Comparison of ENCODE assay signal across 16 cellular contexts in the genomic region with DNA sequence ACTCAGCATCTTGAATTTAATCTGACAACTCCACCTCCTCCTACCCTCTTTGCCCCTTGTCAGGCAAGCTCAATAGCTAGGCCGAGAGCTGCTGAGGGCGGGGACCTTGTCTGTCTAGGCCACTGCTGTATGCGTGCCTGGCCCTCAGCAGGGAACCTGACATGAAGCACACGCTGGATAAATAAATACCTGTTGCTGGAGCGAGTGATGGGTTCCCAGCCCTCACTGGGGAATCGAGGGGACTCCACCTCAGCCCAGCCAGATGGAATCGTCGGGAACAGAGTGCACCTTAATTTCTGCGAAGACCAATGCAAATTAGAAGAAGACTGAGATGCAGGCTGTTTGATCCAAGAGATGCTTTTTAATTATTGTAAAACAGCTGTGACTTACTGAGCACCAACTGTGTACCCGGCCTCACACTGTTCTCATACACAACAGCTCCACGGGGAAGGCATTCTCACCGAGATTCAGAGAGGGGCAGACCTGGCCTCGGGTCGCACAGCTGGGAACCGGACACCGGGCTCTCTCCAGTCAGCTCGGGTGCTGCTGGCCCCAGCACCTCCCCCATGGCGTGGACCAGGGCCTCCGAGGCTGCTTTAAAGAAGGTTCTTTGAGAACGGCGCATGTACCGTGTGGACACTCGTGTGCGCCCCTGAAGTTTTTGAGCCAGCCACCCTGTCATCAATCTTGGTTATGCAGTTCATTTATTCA.
DNase-seq lines count a peak whose midpoint lies in the region; ATAC-seq and TF ChIP-seq lines count a peak whose summit lies in the region.
"Had no signal": no experiment of that assay in that cellular context is flagged by ENCODE, and none has a peak within 500 bp of the region (broad histone marks: within the 10 kb centered on the region; RNA-seq: fewer than 3 reads in every experiment).

No MANE protein-coding gene starts in this region.

- ATAC-seq in sciatic nerve (no peak), GM21528 (IDR thresholded peaks at IDR 0.05; ENCODE audit: low FRiP score, unreplicated experiment) (no peak), SK-N-SH treated with all-trans-retinoic acid at 6 μM for 48 hours (no peak)
- ATAC-seq: HCT116, T-cell had no signal

- DNase-seq in activated CD4-positive, alpha-beta T cell treated with anti-CD3 and anti-CD28 coated beads for 48 hours = peak; percentile 0
- no peak for DNase-seq in activated CD4-positive, alpha-beta T cell treated with anti-CD3 and anti-CD28 coated beads for 1 hour
- DNase-seq in NCI-H2107 treated with DMSO at 0.1 percent for 48 hours (lab: John Stamatoyannopoulos, UW; ENCODE audit: unreplicated experiment) (peak; percentile 60), ecto neural progenitor cell (ENCODE audit: low spot score) (peak; percentile 49), sciatic nerve (ENCODE audit: low spot score) (peak; percentile 50), hepatic stellate cell (ENCODE audit: low spot score) (no peak)
- DNase-seq: activated B cell treated with CpG ODN at 0.5 μM for 24 hours, Caco-2, mammary epithelial cell, NCI-H2081 treated with DMSO at 0.1 percent for 48 hours, nucleus accumbens, substantia nigra had no signal

- intact Hi-C loops in sciatic nerve (cut with DNase I) = no loop called here

TF ChIP-seq in SK-N-SH treated with all-trans-retinoic acid at 6 μM for 48 hours, 23 proteins besides CTCF, POLR2A, EP300 and RAD21:
- TF ChIP-seq OSR1 (CRISPR knock-in tag; IDR thresholded peaks at IDR 0.05) (no peak), ZNF70 (CRISPR knock-in tag; IDR thresholded peaks at IDR 0.05) (no peak), GLIS3 (CRISPR knock-in tag; IDR thresholded peaks at IDR 0.05) (no peak), ESRRG (CRISPR knock-in tag; IDR thresholded peaks at IDR 0.05) (no peak), RARB (CRISPR knock-in tag; IDR thresholded peaks at IDR 0.05) (no peak), ZFP30 (CRISPR knock-in tag; IDR thresholded peaks at IDR 0.05) (no peak), TSHZ2 (CRISPR knock-in tag; IDR thresholded peaks at IDR 0.05) (no peak), CSDC2 (CRISPR knock-in tag; IDR thresholded peaks at IDR 0.05) (no peak), TCF4 (CRISPR knock-in tag; IDR thresholded peaks at IDR 0.05; ENCODE audit: borderline replicate concordance) (no peak), ZFP3 (CRISPR knock-in tag; IDR thresholded peaks at IDR 0.05) (no peak)
- TF ChIP-seq, protein P1, sequence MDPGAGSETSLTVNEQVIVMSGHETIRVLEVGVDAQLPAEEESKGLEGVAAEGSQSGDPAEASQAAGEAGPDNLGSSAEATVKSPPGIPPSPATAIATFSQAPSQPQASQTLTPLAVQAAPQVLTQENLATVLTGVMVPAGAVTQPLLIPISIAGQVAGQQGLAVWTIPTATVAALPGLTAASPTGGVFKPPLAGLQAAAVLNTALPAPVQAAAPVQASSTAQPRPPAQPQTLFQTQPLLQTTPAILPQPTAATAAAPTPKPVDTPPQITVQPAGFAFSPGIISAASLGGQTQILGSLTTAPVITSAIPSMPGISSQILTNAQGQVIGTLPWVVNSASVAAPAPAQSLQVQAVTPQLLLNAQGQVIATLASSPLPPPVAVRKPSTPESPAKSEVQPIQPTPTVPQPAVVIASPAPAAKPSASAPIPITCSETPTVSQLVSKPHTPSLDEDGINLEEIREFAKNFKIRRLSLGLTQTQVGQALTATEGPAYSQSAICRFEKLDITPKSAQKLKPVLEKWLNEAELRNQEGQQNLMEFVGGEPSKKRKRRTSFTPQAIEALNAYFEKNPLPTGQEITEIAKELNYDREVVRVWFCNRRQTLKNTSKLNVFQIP (CRISPR knock-in tag; IDR thresholded peaks at IDR 0.05; ENCODE audit: borderline replicate concordance, low read depth) = no peak

Comparison
In these comparisons a context has a peak if more than half of its experiments do, and no peak if none do; other contexts are left out.
1. DNase-seq: peak in activated CD4-positive, alpha-beta T cell treated with anti-CD3 and anti-CD28 coated beads for 48 hours (single experiment), NCI-H2107 treated with DMSO at 0.1 percent for 48 hours (single experiment), ecto neural progenitor cell (single experiment) and sciatic nerve (single experiment); none in activated CD4-positive, alpha-beta T cell treated with anti-CD3 and anti-CD28 coated beads for 1 hour (single experiment) and hepatic stellate cell (single experiment).